ENCODE assay signal across 7 cellular contexts in genomic region chr7:155489862-155490696, GRCh38. TPM values are rescaled to one million over a fixed set of nuclear protein-coding genes. Genes with fewer than 3 reads are reported as not detected.
A peak's percentile ranks its signal among the peaks of the same experiment; 100 is the strongest.
DNase-seq lines count a peak whose midpoint lies in the region; ATAC-seq, FAIRE-seq and TF ChIP-seq lines count a peak whose summit lies in the region.

No MANE protein-coding gene starts in this region.

- TF ChIP-seq POLR2A in GM18951 (IDR thresholded peaks at IDR 0.05; ENCODE audit: extremely low read depth, insufficient read depth, insufficient read length), result peak; percentile 8
- TF ChIP-seq POLR2A in H54 (IDR thresholded peaks at IDR 0.05; ENCODE audit: low read depth, low read length), result no peak

- H3K27ac Mint-ChIP-seq in nephron progenitor cell, result no peak overlapping the region

- peak overlapping the region; percentile 80 for H3K27ac ChIP-seq in ectodermal cell (ENCODE audit: insufficient read depth, low read depth, low read length, poor library complexity, severe bottlenecking)

- no peak overlapping the region for H3K4me3 ChIP-seq in ectodermal cell (ENCODE audit: insufficient read depth, low read depth, low read length)

- TF ChIP-seq CTCF in nephron progenitor cell (IDR thresholded peaks at IDR 0.05), result no peak

- no peaks in the 10 kb centered on the region for H3K36me3 Mint-ChIP-seq in nephron progenitor cell (ENCODE audit: low read depth)

- peaks cover 83% of the 10 kb centered on the region for H3K27me3 ChIP-seq in ectodermal cell (ENCODE audit: control insufficient read depth, insufficient read depth, low read length, poor library complexity, severe bottlenecking)

- H3K9me3 Mint-ChIP-seq in nephron progenitor cell, result no peaks in the 10 kb centered on the region

- peaks cover 28% of the 10 kb centered on the region for H3K4me1 ChIP-seq in ectodermal cell (ENCODE audit: control insufficient read depth, insufficient read depth, low read length)

- peak overlapping the region; percentile 74 for H3K4me3 Mint-ChIP-seq in nephron progenitor cell

- ATAC-seq in HG03439 (IDR thresholded peaks at IDR 0.05; ENCODE audit: unreplicated experiment), result peak; percentile 32

- DNase-seq in nephron progenitor cell (peak; percentile 52), H54 (ENCODE audit: insufficient read length, low spot score) (no peak), NCI-H1105 treated with DMSO at 0.1 percent for 48 hours (lab: John Stamatoyannopoulos, UW) (no peak)
- no peak for DNase-seq in stimulated activated CD4-positive, alpha-beta T cell treated with anti-CD3 and anti-CD28 coated beads, Interleukin-4, amount 100 ng/mL, for 4 hours

- in situ Hi-C loops in GM18951 (cut with MboI; ENCODE audit: low sequenced_read_pairs, unreplicated experiment), result no loop called here

- 43 to 44% methylated on average over 32 of the region's 32 CpGs for WGBS in ectodermal cell, 2 experiments

- H3K9me3 ChIP-seq in ectodermal cell (ENCODE audit: control insufficient read depth, low read length), result no peaks in the 10 kb centered on the region

- no peak for FAIRE-seq in H54 (lab: Jason Lieb, UNC)

- no peaks in the 10 kb centered on the region for H3K36me3 ChIP-seq in ectodermal cell (ENCODE audit: control insufficient read depth, insufficient read depth, low read length)

- peaks cover 74% of the 10 kb centered on the region for H3K27me3 Mint-ChIP-seq in nephron progenitor cell (ENCODE audit: low read depth, poor library complexity)

- H3K4me1 Mint-ChIP-seq in nephron progenitor cell, result peaks cover 45% of the 10 kb centered on the region

RNA-seq across cellular contexts. Expression of gene EN2, which starts 32.1 kb away (rescaled TPM):
- polyA plus RNA-seq in ectodermal cell (2013, experiment 1 of 4), result not detected
- polyA plus RNA-seq in ectodermal cell (2013, experiment 2 of 4), result 0.18 TPM
- polyA plus RNA-seq in ectodermal cell (2013, experiment 3 of 4), result 0.21 TPM
- 0.36 TPM for polyA plus RNA-seq in ectodermal cell (2013, experiment 4 of 4)

RNA-seq across cellular contexts. Expression of gene CNPY1, which starts 56.3 kb away (rescaled TPM):
- polyA plus RNA-seq in ectodermal cell (2013, experiment 1 of 4), result 0.28 TPM
- not detected for polyA plus RNA-seq in ectodermal cell (2013, experiment 2 of 4)
- polyA plus RNA-seq in ectodermal cell (2013, experiment 3 of 4), result not detected
- not detected for polyA plus RNA-seq in ectodermal cell (2013, experiment 4 of 4)
